In genomic region chr14:72516936-72517408, GRCh38 we compare ENCODE assay signal across 8 cellular contexts.
DNase-seq lines count a peak whose midpoint lies in the region; ATAC-seq lines count a peak whose summit lies in the region.

No MANE protein-coding gene starts in this region.

- DNase-seq in NCI-H187 (lab: John Stamatoyannopoulos, UW): peak; percentile 8
- no peak for DNase-seq in NCI-H187 treated with DMSO at 0.1 percent for 48 hours (lab: John Stamatoyannopoulos, UW)
- DNase-seq in NCI-H1694 treated with DMSO at 0.1 percent for 48 hours (lab: John Stamatoyannopoulos, UW): peak; percentile 97
- peak; percentile 38 for DNase-seq in activated CD4-positive, CD25-positive, alpha-beta regulatory T cell treated with anti-CD3 and anti-CD28 coated beads, Interleukin-2, amount 50 U/mL, for 16 hours (ENCODE audit: low read depth, low spot score)
- peak; percentile 95 for DNase-seq in cerebellar cortex (ENCODE audit: low spot score)
- peak; percentile 68 for DNase-seq in left lobe of liver (ENCODE audit: low spot score)
- peak; percentile 43 to 53 for DNase-seq in stimulated activated CD4-positive, alpha-beta T cell treated with anti-CD3 and anti-CD28 coated beads, Interleukin-4, amount 100 ng/mL, for 48 hours (ENCODE audit: low read depth in 2 of 2)

- ATAC-seq in left lobe of liver (peak; percentile 93), GM21390 (IDR thresholded peaks at IDR 0.05; ENCODE audit: unreplicated experiment) (no peak)
